1 cellular context compared by ENCODE assay signal in the genomic region with DNA sequence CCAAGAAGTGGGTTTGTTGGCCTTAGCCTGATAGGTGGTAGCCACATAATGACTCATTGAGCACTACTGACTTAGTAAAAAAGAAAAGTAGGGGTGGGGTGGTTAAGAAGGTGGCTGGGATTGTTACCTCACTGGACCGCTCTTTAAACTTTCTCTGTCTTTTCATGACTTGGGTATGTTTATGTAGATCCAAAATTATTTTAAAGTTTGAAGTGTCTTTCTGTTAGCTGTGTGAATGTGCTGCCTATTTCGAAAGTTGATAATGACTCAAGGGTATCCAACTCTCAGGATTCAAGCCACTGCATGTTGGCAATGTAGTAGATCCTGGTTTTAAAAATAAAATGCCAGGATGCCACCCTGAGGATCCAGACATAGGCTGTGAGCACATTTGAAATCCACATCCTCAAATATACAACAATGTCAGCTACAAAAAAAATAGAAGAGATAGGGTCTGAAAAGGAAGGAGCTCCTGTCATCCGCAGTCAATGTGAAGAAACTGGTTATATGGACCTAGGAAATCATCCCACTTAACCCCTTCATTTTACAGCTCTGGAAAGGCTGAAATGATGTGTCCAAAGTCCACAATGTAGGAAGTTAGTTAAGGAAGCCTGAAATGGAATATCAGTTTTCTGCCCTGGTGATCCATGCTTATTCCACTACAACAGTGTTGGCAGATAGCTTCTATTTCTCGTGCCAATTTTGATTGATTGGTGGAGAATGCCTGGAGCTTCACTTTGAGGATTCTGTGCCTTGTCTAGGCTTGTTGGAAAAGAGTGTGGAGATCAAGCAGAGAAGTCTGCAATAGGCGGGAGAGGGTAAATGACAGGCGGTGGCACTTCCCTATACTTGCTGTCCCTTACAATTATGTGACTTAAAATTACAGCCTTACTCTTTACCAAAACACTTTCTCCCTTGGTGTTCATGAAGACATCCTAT.
TF ChIP-seq lines count a peak whose summit lies in the region.

No MANE protein-coding gene starts in this region.

TF ChIP-seq in GM12878, 131 proteins besides CTCF, POLR2A, EP300 and RAD21:
- no peak for TF ChIP-seq ZNF384 (IDR thresholded peaks at IDR 0.05; ENCODE audit: borderline replicate concordance, low read depth, low read length)
- TF ChIP-seq PAX5 (IDR thresholded peaks at IDR 0.05; ENCODE audit: borderline replicate concordance, low read depth, low read length) = no peak
- TF ChIP-seq, protein P1, sequence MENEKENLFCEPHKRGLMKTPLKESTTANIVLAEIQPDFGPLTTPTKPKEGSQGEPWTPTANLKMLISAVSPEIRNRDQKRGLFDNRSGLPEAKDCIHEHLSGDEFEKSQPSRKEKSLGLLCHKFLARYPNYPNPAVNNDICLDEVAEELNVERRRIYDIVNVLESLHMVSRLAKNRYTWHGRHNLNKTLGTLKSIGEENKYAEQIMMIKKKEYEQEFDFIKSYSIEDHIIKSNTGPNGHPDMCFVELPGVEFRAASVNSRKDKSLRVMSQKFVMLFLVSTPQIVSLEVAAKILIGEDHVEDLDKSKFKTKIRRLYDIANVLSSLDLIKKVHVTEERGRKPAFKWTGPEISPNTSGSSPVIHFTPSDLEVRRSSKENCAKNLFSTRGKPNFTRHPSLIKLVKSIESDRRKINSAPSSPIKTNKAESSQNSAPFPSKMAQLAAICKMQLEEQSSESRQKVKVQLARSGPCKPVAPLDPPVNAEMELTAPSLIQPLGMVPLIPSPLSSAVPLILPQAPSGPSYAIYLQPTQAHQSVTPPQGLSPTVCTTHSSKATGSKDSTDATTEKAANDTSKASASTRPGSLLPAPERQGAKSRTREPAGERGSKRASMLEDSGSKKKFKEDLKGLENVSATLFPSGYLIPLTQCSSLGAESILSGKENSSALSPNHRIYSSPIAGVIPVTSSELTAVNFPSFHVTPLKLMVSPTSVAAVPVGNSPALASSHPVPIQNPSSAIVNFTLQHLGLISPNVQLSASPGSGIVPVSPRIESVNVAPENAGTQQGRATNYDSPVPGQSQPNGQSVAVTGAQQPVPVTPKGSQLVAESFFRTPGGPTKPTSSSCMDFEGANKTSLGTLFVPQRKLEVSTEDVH (IDR thresholded peaks at IDR 0.05; ENCODE audit: low read depth, partially characterized antibody) = no peak
- no peak for TF ChIP-seq SUZ12 (IDR thresholded peaks at IDR 0.05; ENCODE audit: unreplicated experiment)
- TF ChIP-seq, protein P2, sequence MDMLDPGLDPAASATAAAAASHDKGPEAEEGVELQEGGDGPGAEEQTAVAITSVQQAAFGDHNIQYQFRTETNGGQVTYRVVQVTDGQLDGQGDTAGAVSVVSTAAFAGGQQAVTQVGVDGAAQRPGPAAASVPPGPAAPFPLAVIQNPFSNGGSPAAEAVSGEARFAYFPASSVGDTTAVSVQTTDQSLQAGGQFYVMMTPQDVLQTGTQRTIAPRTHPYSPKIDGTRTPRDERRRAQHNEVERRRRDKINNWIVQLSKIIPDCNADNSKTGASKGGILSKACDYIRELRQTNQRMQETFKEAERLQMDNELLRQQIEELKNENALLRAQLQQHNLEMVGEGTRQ (IDR thresholded peaks at IDR 0.05; ENCODE audit: borderline replicate concordance, low read depth, low read length) = no peak
- TF ChIP-seq, protein P3, sequence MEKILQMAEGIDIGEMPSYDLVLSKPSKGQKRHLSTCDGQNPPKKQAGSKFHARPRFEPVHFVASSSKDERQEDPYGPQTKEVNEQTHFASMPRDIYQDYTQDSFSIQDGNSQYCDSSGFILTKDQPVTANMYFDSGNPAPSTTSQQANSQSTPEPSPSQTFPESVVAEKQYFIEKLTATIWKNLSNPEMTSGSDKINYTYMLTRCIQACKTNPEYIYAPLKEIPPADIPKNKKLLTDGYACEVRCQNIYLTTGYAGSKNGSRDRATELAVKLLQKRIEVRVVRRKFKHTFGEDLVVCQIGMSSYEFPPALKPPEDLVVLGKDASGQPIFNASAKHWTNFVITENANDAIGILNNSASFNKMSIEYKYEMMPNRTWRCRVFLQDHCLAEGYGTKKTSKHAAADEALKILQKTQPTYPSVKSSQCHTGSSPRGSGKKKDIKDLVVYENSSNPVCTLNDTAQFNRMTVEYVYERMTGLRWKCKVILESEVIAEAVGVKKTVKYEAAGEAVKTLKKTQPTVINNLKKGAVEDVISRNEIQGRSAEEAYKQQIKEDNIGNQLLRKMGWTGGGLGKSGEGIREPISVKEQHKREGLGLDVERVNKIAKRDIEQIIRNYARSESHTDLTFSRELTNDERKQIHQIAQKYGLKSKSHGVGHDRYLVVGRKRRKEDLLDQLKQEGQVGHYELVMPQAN (conservative IDR thresholded peaks at IDR 0.05) = no peak
- TF ChIP-seq, protein P4, sequence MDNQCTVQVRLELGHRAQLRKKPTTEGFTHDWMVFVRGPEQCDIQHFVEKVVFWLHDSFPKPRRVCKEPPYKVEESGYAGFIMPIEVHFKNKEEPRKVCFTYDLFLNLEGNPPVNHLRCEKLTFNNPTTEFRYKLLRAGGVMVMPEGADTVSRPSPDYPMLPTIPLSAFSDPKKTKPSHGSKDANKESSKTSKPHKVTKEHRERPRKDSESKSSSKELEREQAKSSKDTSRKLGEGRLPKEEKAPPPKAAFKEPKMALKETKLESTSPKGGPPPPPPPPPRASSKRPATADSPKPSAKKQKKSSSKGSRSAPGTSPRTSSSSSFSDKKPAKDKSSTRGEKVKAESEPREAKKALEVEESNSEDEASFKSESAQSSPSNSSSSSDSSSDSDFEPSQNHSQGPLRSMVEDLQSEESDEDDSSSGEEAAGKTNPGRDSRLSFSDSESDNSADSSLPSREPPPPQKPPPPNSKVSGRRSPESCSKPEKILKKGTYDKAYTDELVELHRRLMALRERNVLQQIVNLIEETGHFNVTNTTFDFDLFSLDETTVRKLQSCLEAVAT (IDR thresholded peaks at IDR 0.05) = no peak
- TF ChIP-seq ZNF622 (IDR thresholded peaks at IDR 0.05) = no peak
- TF ChIP-seq ZNF207 (IDR thresholded peaks at IDR 0.05; ENCODE audit: borderline replicate concordance) = no peak
- TF ChIP-seq, protein P5, sequence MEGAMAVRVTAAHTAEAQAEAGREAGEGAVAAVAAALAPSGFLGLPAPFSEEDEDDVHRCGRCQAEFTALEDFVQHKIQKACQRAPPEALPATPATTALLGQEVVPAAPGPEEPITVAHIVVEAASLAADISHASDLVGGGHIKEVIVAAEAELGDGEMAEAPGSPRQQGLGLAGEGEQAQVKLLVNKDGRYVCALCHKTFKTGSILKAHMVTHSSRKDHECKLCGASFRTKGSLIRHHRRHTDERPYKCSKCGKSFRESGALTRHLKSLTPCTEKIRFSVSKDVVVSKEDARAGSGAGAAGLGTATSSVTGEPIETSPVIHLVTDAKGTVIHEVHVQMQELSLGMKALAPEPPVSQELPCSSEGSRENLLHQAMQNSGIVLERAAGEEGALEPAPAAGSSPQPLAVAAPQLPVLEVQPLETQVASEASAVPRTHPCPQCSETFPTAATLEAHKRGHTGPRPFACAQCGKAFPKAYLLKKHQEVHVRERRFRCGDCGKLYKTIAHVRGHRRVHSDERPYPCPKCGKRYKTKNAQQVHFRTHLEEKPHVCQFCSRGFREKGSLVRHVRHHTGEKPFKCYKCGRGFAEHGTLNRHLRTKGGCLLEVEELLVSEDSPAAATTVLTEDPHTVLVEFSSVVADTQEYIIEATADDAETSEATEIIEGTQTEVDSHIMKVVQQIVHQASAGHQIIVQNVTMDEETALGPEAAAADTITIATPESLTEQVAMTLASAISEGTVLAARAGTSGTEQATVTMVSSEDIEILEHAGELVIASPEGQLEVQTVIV (IDR thresholded peaks at IDR 0.05; ENCODE audit: borderline replicate concordance, partially characterized antibody) = no peak
- no peak for TF ChIP-seq RAD51 (IDR thresholded peaks at IDR 0.05)
- TF ChIP-seq MTA2 (IDR thresholded peaks at IDR 0.05; ENCODE audit: low read depth) = no peak
- no peak for TF ChIP-seq GABPA (IDR thresholded peaks at IDR 0.05; ENCODE audit: low read depth)
- TF ChIP-seq MEF2A (IDR thresholded peaks at IDR 0.05; ENCODE audit: insufficient read depth, low read depth, low read length) = no peak
- no peak for TF ChIP-seq ZNF24 (IDR thresholded peaks at IDR 0.05)
